8 cellular contexts compared by ENCODE assay signal in the genomic region with DNA sequence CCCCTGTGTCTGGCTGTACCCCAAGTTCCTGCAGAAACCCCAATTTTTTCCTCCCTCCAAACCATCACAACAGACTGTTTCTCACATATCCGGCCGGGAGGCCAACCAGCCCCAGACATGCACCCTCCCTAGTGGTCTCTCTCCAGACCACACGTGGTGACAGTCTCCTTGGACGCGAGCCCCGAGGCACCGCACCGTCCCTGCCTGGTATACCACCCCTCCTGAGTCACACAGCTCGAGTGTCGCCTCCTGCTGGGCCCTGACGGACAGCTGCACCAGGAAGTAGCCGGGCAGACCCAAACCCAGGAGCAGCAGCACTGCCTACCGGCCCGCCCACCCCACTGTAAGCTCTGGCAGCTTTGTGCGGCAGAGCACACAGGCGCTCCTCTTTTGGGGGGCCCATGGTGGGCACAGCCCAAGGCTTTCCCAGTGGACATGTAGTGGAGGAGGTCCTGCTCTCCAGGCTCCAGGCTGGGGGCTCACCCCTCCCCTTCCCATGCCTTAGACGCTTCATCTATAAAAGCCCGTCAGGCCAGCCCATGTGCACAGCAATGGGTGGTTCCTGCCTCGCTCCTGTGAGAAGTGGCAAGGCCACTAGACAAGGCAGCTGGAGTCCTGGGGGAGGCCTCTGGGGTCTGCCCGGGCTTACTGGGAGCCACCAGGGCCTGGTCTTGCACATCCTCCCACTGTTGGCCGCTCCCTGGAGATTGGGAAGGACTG.
DNase-seq lines count a peak whose midpoint lies in the region; ATAC-seq lines count a peak whose summit lies in the region.

No MANE protein-coding gene starts in this region.

- peak; percentile 6 for ATAC-seq in stimulated activated naive CD8-positive, alpha-beta T cell treated with anti-CD3 and anti-CD28 coated beads, Interleukin-15, Interleukin-2, amounts not matched to agents 100 U/mL and 50 U/mL, for 24 hours

- DNase-seq in DMS79 (lab: John Stamatoyannopoulos, UW) (peak; percentile 47), amniotic epithelial cell (ENCODE audit: low read depth) (peak; percentile 45), iPS DF 4.7 (ENCODE audit: extremely low read depth, low spot score) (peak; percentile 25), RKO (ENCODE audit: low spot score) (no peak), inferior parietal cortex (ENCODE audit: extremely low spot score) (no peak), posterior vena cava (ENCODE audit: low spot score) (no peak)
- peak; percentile 36 for DNase-seq in stimulated activated naive CD8-positive, alpha-beta T cell treated with anti-CD3 and anti-CD28 coated beads, Interleukin-15, Interleukin-2, amounts not matched to agents 100 U/mL and 50 U/mL, for 24 hours

- no peaks in the 10 kb centered on the region for H3K9me3 ChIP-seq in HUES48 (ENCODE audit: control insufficient read depth, insufficient read depth, low read length)

- no peak overlapping the region for H3K4me3 ChIP-seq in HUES48 (ENCODE audit: low read depth, low read length)

- H3K27me3 ChIP-seq in HUES48 (ENCODE audit: control insufficient read depth, insufficient read depth, low read length): no peaks in the 10 kb centered on the region

- intact Hi-C loops in posterior vena cava (cut with DNase I): no loop called here

- peaks cover 45% of the 10 kb centered on the region for H3K36me3 ChIP-seq in HUES48 (ENCODE audit: control insufficient read depth, insufficient read depth, low read length)

- H3K4me1 ChIP-seq in HUES48 (ENCODE audit: control insufficient read depth, insufficient read depth, low read length): peaks cover 7% of the 10 kb centered on the region; the same call in 1 of the 2 replicates

- H3K27ac ChIP-seq in HUES48 (ENCODE audit: low read depth, low read length): peak overlapping the region; percentile 29

- no peak overlapping the region for H3K9ac ChIP-seq in HUES48 (ENCODE audit: low read depth, low read length)

Comparison
In these comparisons a context has a peak if more than half of its experiments do, and no peak if none do; other contexts are left out.
1. DNase-seq: peak in DMS79 (single experiment), amniotic epithelial cell (single experiment), iPS DF 4.7 (single experiment) and stimulated activated naive CD8-positive, alpha-beta T cell treated with anti-CD3 and anti-CD28 coated beads, Interleukin-15, Interleukin-2, amounts not matched to agents 100 U/mL and 50 U/mL, for 24 hours (single experiment); none in RKO (single experiment), inferior parietal cortex (single experiment) and posterior vena cava (single experiment).